In genomic region chr9:97987490-97987889, GRCh38 we compare ENCODE assay signal across 2 cellular contexts.
TF ChIP-seq lines count a peak whose summit lies in the region.

No MANE protein-coding gene starts in this region.

TF ChIP-seq in A549, 52 proteins besides CTCF, POLR2A, EP300 and RAD21:
- no peak for TF ChIP-seq RCOR1 (IDR thresholded peaks at IDR 0.05; ENCODE audit: low read depth, low read length)

TF ChIP-seq in GM12878, 131 proteins besides CTCF, POLR2A, EP300 and RAD21:
- TF ChIP-seq POLR2AphosphoS5 (IDR thresholded peaks at IDR 0.05; ENCODE audit: low read length) (no peak), CHD4 (IDR thresholded peaks at IDR 0.05) (no peak), SPI1 (IDR thresholded peaks at IDR 0.05; ENCODE audit: borderline replicate concordance, insufficient read depth, low read depth, low read length) (0 out of 2 replicates have a peak, but pooled peaks have one; percentile 9), PKNOX1 (IDR thresholded peaks at IDR 0.05) (peak; percentile 5; the same call in 1 of the 2 replicates), E2F4 (IDR thresholded peaks at IDR 0.05; ENCODE audit: low read depth, low read length) (no peak), ZSCAN29 (IDR thresholded peaks at IDR 0.05) (no peak), RAD51 (IDR thresholded peaks at IDR 0.05) (no peak)
- TF ChIP-seq, protein P1, sequence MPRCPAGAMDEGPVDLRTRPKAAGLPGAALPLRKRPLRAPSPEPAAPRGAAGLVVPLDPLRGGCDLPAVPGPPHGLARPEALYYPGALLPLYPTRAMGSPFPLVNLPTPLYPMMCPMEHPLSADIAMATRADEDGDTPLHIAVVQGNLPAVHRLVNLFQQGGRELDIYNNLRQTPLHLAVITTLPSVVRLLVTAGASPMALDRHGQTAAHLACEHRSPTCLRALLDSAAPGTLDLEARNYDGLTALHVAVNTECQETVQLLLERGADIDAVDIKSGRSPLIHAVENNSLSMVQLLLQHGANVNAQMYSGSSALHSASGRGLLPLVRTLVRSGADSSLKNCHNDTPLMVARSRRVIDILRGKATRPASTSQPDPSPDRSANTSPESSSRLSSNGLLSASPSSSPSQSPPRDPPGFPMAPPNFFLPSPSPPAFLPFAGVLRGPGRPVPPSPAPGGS (IDR thresholded peaks at IDR 0.05; ENCODE audit: borderline replicate concordance, insufficient read depth, low read depth, low read length, poor library complexity, severe bottlenecking) = no peak
